Comparison of ENCODE assay signal across 16 cellular contexts in genomic region chr4:158938462-158939044, GRCh38.
DNase-seq lines count a peak whose midpoint lies in the region; ATAC-seq, FAIRE-seq and TF ChIP-seq lines count a peak whose summit lies in the region.
"Had no signal": no experiment of that assay in that cellular context is flagged by ENCODE, and none has a peak within 500 bp of the region (broad histone marks: within the 10 kb centered on the region; RNA-seq: fewer than 3 reads in every experiment).

No MANE protein-coding gene starts in this region.

- no peaks in the 10 kb centered on the region for H3F3A ChIP-seq in GM23338 (replicated peaks; ENCODE audit: low read depth)

- no peak overlapping the region for H3K4me2 ChIP-seq in GM23338

- H2AFZ ChIP-seq in GM23338: no peak overlapping the region
- H2AFZ ChIP-seq: parathyroid adenoma had no signal

- no peaks in the 10 kb centered on the region for H4K20me1 ChIP-seq in GM23338 (replicated peaks; ENCODE audit: insufficient read depth)

- no peak overlapping the region for H3K27ac Mint-ChIP-seq in GM23338
- H3K27ac Mint-ChIP-seq: activated naive CD4-positive, alpha-beta T cell treated with anti-CD3 and anti-CD28 coated beads, Interleukin-2, amount 50 U/mL, for 24 hours had no signal

- H3K27me3 Mint-ChIP-seq in GM23338 (ENCODE audit: insufficient read depth, low read depth, poor library complexity): no peaks in the 10 kb centered on the region
- H3K27me3 Mint-ChIP-seq: activated naive CD4-positive, alpha-beta T cell treated with anti-CD3 and anti-CD28 coated beads, Interleukin-2, amount 50 U/mL, for 24 hours had no signal

- H3K36me3 Mint-ChIP-seq in GM23338 (ENCODE audit: low read depth): no peaks in the 10 kb centered on the region
- H3K36me3 Mint-ChIP-seq: activated naive CD4-positive, alpha-beta T cell treated with anti-CD3 and anti-CD28 coated beads, Interleukin-2, amount 50 U/mL, for 24 hours had no signal

- H3K9me3 ChIP-seq in mucosa of descending colon: no peaks in the 10 kb centered on the region
- H3K9me3 ChIP-seq: tibial nerve had no signal

- no peaks in the 10 kb centered on the region for H3K79me2 ChIP-seq in GM23338 (replicated peaks; ENCODE audit: insufficient read depth)
- H3K79me2 ChIP-seq: parathyroid adenoma had no signal

- no peaks in the 10 kb centered on the region; the same call in 1 of the 2 replicates for H3K4me1 ChIP-seq in GM23338 (ENCODE audit: insufficient read depth)
- no peaks in the 10 kb centered on the region for H3K4me1 ChIP-seq in mucosa of descending colon (ENCODE audit: low read depth)
- H3K4me1 ChIP-seq: parathyroid adenoma had no signal

- H3K36me3 ChIP-seq in GM23338 (ENCODE audit: insufficient read depth) (no peaks in the 10 kb centered on the region), mucosa of descending colon (ENCODE audit: low read depth) (no peaks in the 10 kb centered on the region)
- H3K36me3 ChIP-seq: tibial nerve had no signal

- no peaks in the 10 kb centered on the region; the same call in 2 of the 3 replicates for H3K4me1 Mint-ChIP-seq in GM23338
- H3K4me1 Mint-ChIP-seq: activated naive CD4-positive, alpha-beta T cell treated with anti-CD3 and anti-CD28 coated beads, Interleukin-2, amount 50 U/mL, for 24 hours had no signal

- intact Hi-C loops in mucosa of descending colon (cut with DNase I, micrococcal nuclease): no loop called here

- H3K27ac ChIP-seq in GM23338 (ENCODE audit: low read depth): no peak overlapping the region
- no peak overlapping the region for H3K27ac ChIP-seq in coronary artery
- H3K27ac ChIP-seq: parathyroid adenoma, tibial nerve had no signal

- no peak overlapping the region for H3K4me3 Mint-ChIP-seq in GM23338
- H3K4me3 Mint-ChIP-seq: activated naive CD4-positive, alpha-beta T cell treated with anti-CD3 and anti-CD28 coated beads, Interleukin-2, amount 50 U/mL, for 24 hours had no signal

- TF ChIP-seq CTCF in GM23338 (conservative IDR thresholded peaks at IDR 0.05; ENCODE audit: low read depth in 2 of 2) (no peak), fibroblast of pulmonary artery (IDR thresholded peaks at IDR 0.05; ENCODE audit: low read length, missing control alignments) (no peak), coronary artery (IDR thresholded peaks at IDR 0.05) (no peak), mucosa of descending colon (IDR thresholded peaks at IDR 0.05) (no peak)

- H3K9me2 ChIP-seq in GM23338 (ENCODE audit: insufficient read depth): peaks cover 2% of the 10 kb centered on the region

- DNase-seq in A172 (ENCODE audit: low spot score): peak; percentile 7
- peak; percentile 17 for DNase-seq in GM23338 (ENCODE audit: low spot score)
- peak; percentile 86 for DNase-seq in NCI-H69 (lab: John Stamatoyannopoulos, UW)
- DNase-seq in fibroblast of pulmonary artery (ENCODE audit: low read depth): peak; percentile 16
- no peak for DNase-seq in coronary artery (ENCODE audit: low spot score)
- DNase-seq in mucosa of descending colon: no peak
- no peak for DNase-seq in urothelium cell line (ENCODE audit: low spot score)
- no peak for DNase-seq in NOMO-1 treated with dmso at 0.1 percent for 144 hours (lab: John Stamatoyannopoulos, UW; ENCODE audit: unreplicated experiment)
- DNase-seq: SIG-M5 had no signal

- no peak for FAIRE-seq in urothelium cell line (lab: Jason Lieb, UNC)
- FAIRE-seq: GM12891, GM19239, H1 had no signal

- no peaks in the 10 kb centered on the region for H3K9me3 Mint-ChIP-seq in GM23338
- H3K9me3 Mint-ChIP-seq: activated naive CD4-positive, alpha-beta T cell treated with anti-CD3 and anti-CD28 coated beads, Interleukin-2, amount 50 U/mL, for 24 hours had no signal

- H3K27me3 ChIP-seq in GM23338 (ENCODE audit: insufficient read depth): no peaks in the 10 kb centered on the region
- H3K27me3 ChIP-seq: tibial nerve had no signal

- H3K4me3 ChIP-seq in GM23338 (no peak overlapping the region), fibroblast of pulmonary artery (replicated peaks; ENCODE audit: low read depth, low read length) (no peak overlapping the region), coronary artery (no peak overlapping the region), mucosa of descending colon (no peak overlapping the region)
- H3K4me3 ChIP-seq: tibial nerve had no signal

- ATAC-seq in GM23338: no peak
- ATAC-seq in mucosa of descending colon: no peak
- ATAC-seq: esophagus mucosa had no signal

TF ChIP-seq in GM23338, 12 proteins besides CTCF, POLR2A, EP300 and RAD21 (continues in another document):
- TF ChIP-seq ZNF462 (CRISPR knock-in tag; IDR thresholded peaks at IDR 0.05) (no peak), ETS1 (IDR thresholded peaks at IDR 0.05) (no peak), JUNB (IDR thresholded peaks at IDR 0.05; ENCODE audit: unreplicated experiment) (no peak)

Comparison
In these comparisons a context has a peak if more than half of its experiments do, and no peak if none do; other contexts are left out.
1. DNase-seq: peak in A172 (single experiment), GM23338 (single experiment), NCI-H69 (single experiment) and fibroblast of pulmonary artery (single experiment); none in coronary artery (single experiment), mucosa of descending colon (0 of 3), urothelium cell line (single experiment) and NOMO-1 treated with dmso at 0.1 percent for 144 hours (single experiment).